Comparison of ENCODE assay signal across 10 cellular contexts in genomic region chr11:110337570-110338193, GRCh38. TPM values are rescaled to one million over a fixed set of nuclear protein-coding genes. Genes with fewer than 3 reads are reported as not detected.
DNase-seq lines count a peak whose midpoint lies in the region; ATAC-seq, FAIRE-seq and TF ChIP-seq lines count a peak whose summit lies in the region.
"Had no signal": no experiment of that assay in that cellular context is flagged by ENCODE, and none has a peak within 500 bp of the region (broad histone marks: within the 10 kb centered on the region; RNA-seq: fewer than 3 reads in every experiment).

No MANE protein-coding gene starts in this region.

- no peak for TF ChIP-seq POLR2A in H54 (IDR thresholded peaks at IDR 0.05; ENCODE audit: low read depth, low read length)
- TF ChIP-seq POLR2A in GM12878 (IDR thresholded peaks at IDR 0.05; ENCODE audit: low read depth, low read length), result no peak

- H3K9ac ChIP-seq in OCI-LY3 (ENCODE audit: low read length) (no peak overlapping the region; the same call in 1 of the 2 replicates), GM12878 (ENCODE audit: control insufficient read depth, insufficient read depth, low read length) (no peak overlapping the region), neuronal stem cell (ENCODE audit: low read depth, low read length, poor library complexity) (no peak overlapping the region)
- H3K9ac ChIP-seq: parathyroid adenoma had no signal

- intact Hi-C loops in GM12878 (cut with micrococcal nuclease; ENCODE audit: unreplicated experiment), result no loop called here

- WGBS in GM12878 (ENCODE audit: insufficient coverage, insufficient replicate concordance, low lambda C conversion rate, missing lambda C conversion rate), result 27% methylated on average over 4 of the region's 4 CpGs
- WGBS in neuronal stem cell (ENCODE audit: extremely low coverage in 2 of 2, insufficient read length in 2 of 2, insufficient replicate concordance in 1 of 2), 2 donors, result no CpG with 5 or more reads among the region's 4 CpGs

- H3K27me3 ChIP-seq in OCI-LY3 (ENCODE audit: low read depth, low read length) (no peaks in the 10 kb centered on the region), GM12878 (replicated peaks in 1 of 2; ENCODE audit: control insufficient read depth in 2 of 2, insufficient read depth in 2 of 2, low read length in 1 of 2) (no peaks in the 10 kb centered on the region), neuronal stem cell (ENCODE audit: control insufficient read depth in 3 of 3, insufficient read depth in 3 of 3, low read depth in 1 of 3, low read length in 3 of 3) (no peaks in the 10 kb centered on the region)
- H3K27me3 ChIP-seq: heart right ventricle had no signal

- H2BK120ac ChIP-seq in neuronal stem cell (ENCODE audit: low read depth, low read length), result no peak overlapping the region

- no peak for TF ChIP-seq RAD21 in GM12878 (IDR thresholded peaks at IDR 0.05; ENCODE audit: insufficient read depth, low read depth, low read length)

- peak; percentile 50 for FAIRE-seq in H54 (lab: Jason Lieb, UNC)
- no peak for FAIRE-seq in GM12878 (lab: Jason Lieb, UNC)

- ATAC-seq in GM12878, result peak; percentile 64
- ATAC-seq in GM19455 (IDR thresholded peaks at IDR 0.05; ENCODE audit: unreplicated experiment), result no peak
- no peak for ATAC-seq in HG02759 (IDR thresholded peaks at IDR 0.05; ENCODE audit: unreplicated experiment)
- no peak for ATAC-seq in HG03457 (IDR thresholded peaks at IDR 0.05; ENCODE audit: unreplicated experiment)
- ATAC-seq: heart right ventricle had no signal

- no peak overlapping the region for H2BK5ac ChIP-seq in neuronal stem cell (ENCODE audit: low read length)

- POLR2A ChIA-PET in GM12878 (lab: Charles Lee), result interaction anchor here (0.6 to 3.5 kb wide), 6 partner anchors 8 to 35 kb away, joined by 3 to 21 read pairs (median 5); no protein-coding TSS in a partner anchor

- RAD21 ChIA-PET in GM12878 (lab: Charles Lee; ENCODE audit: unreplicated experiment), result interaction anchor here (1.3 to 4.1 kb wide), 4 partner anchors 9 to 136 kb away, joined by 4 to 29 read pairs (median 6); no protein-coding TSS in a partner anchor

- H3K9me3 ChIP-seq in OCI-LY3 (ENCODE audit: insufficient read depth, low read length), result no peaks in the 10 kb centered on the region
- no peaks in the 10 kb centered on the region for H3K9me3 ChIP-seq in GM12878 (replicated peaks; ENCODE audit: control insufficient read depth, insufficient read depth, low read length)
- H3K9me3 ChIP-seq in neuronal stem cell (replicated peaks in 1 of 2; ENCODE audit: control insufficient read depth in 2 of 2, insufficient read depth in 1 of 2, low read depth in 1 of 2, low read length in 2 of 2), result no peaks in the 10 kb centered on the region
- H3K9me3 ChIP-seq: heart right ventricle had no signal

- H3K36me3 ChIP-seq in OCI-LY3 (replicated peaks; ENCODE audit: low read depth, low read length) (no peaks in the 10 kb centered on the region), GM12878 (ENCODE audit: control insufficient read depth in 2 of 2, insufficient read depth in 2 of 2, low read length in 1 of 2) (no peaks in the 10 kb centered on the region), neuronal stem cell (replicated peaks in 1 of 2; ENCODE audit: control insufficient read depth in 2 of 2, insufficient read depth in 2 of 2, low read length in 2 of 2) (no peaks in the 10 kb centered on the region)
- H3K36me3 ChIP-seq: heart right ventricle had no signal

- TF ChIP-seq EP300 in GM12878 (IDR thresholded peaks at IDR 0.05; ENCODE audit: borderline replicate concordance in 1 of 2, control insufficient read depth in 1 of 2, low read depth in 2 of 2, low read length in 2 of 2), result no peak

- in situ Hi-C loops in GM12878 (cut with MboI), result no loop called here

- H2AK5ac ChIP-seq in neuronal stem cell (ENCODE audit: low read depth, low read length), result no peak overlapping the region

- CTCF ChIA-PET in GM12878 (lab: Yijun Ruan, JAX), result interaction anchor here (1.3 kb wide), 1 partner anchor 136 kb away, joined by 3 read pairs; no protein-coding TSS in a partner anchor

- peak overlapping the region; percentile 19 for H3K4me2 ChIP-seq in OCI-LY3 (ENCODE audit: low read length)
- no peak overlapping the region for H3K4me2 ChIP-seq in GM12878 (ENCODE audit: control insufficient read depth, insufficient read depth)
- H3K4me2 ChIP-seq in neuronal stem cell (ENCODE audit: insufficient read depth, low read length, poor library complexity, severe bottlenecking), result no peak overlapping the region

- H3K4me3 ChIP-seq in OCI-LY3 (ENCODE audit: low read length), result no peak overlapping the region; the same call in 1 of the 2 replicates
- no peak overlapping the region for H3K4me3 ChIP-seq in GM12878
- H3K4me3 ChIP-seq in neuronal stem cell (ENCODE audit: low read length in 2 of 2), result no peak overlapping the region
- H3K4me3 ChIP-seq: heart right ventricle had no signal

- H4K20me1 ChIP-seq in OCI-LY3 (ENCODE audit: insufficient read depth, low read length) (no peaks in the 10 kb centered on the region), GM12878 (ENCODE audit: control insufficient read depth, insufficient read depth) (no peaks in the 10 kb centered on the region)

- SMC1A ChIA-PET in GM12878 (lab: Charles Lee; ENCODE audit: uncharacterized antibody, unreplicated experiment), result interaction anchor here (0.9 to 3.0 kb wide), 9 partner anchors 8 to 50 kb away, joined by 3 to 37 read pairs (median 5); no protein-coding TSS in a partner anchor

- H2BK12ac ChIP-seq in neuronal stem cell (ENCODE audit: low read length), result no peak overlapping the region

- H3K27ac ChIP-seq in OCI-LY3 (ENCODE audit: low read length) (peak overlapping the region; percentile 54), GM12878 (ENCODE audit: control insufficient read depth, insufficient read depth) (peak overlapping the region; percentile 24; the same call in 1 of the 2 replicates), neuronal stem cell (replicated peaks; ENCODE audit: low read length) (no peak overlapping the region)
- H3K27ac ChIP-seq: heart right ventricle, parathyroid adenoma had no signal

- no peak overlapping the region for H3K4ac ChIP-seq in neuronal stem cell (ENCODE audit: low read length)

- no TSS peak for BruUV-seq in GM12878 (replicated peaks; lab: Mats Ljungman, UMichigan)

- H3K23ac ChIP-seq in neuronal stem cell (ENCODE audit: low read depth, low read length, poor library complexity), result no peak overlapping the region

- no peak overlapping the region for H2AFZ ChIP-seq in OCI-LY3 (ENCODE audit: low read depth, low read length)
- no peak overlapping the region for H2AFZ ChIP-seq in GM12878 (ENCODE audit: control insufficient read depth, low read depth, low read length)
- peak overlapping the region; percentile 75 for H2AFZ ChIP-seq in neuronal stem cell (ENCODE audit: low read length)
- H2AFZ ChIP-seq: parathyroid adenoma had no signal

- no peaks in the 10 kb centered on the region for H3K79me1 ChIP-seq in neuronal stem cell (ENCODE audit: low read depth, low read length)

- no peak for TF ChIP-seq CTCF in OCI-LY3 (IDR thresholded peaks at IDR 0.05; ENCODE audit: low read depth, low read length)
- no peak for TF ChIP-seq CTCF in GM12878 (IDR thresholded peaks at IDR 0.05 in 2 of 3, conservative IDR thresholded peaks at IDR 0.05 in 1 of 3; ENCODE audit: control insufficient read depth in 2 of 3, extremely low read depth in 1 of 3, insufficient read depth in 1 of 3, low read depth in 3 of 3, low read length in 3 of 3)

- no peak overlapping the region for H3K18ac ChIP-seq in neuronal stem cell (ENCODE audit: low read length)

- no peak overlapping the region for H3K14ac ChIP-seq in neuronal stem cell (ENCODE audit: low read length)

- H4K91ac ChIP-seq in neuronal stem cell (ENCODE audit: low read depth, low read length, poor library complexity), result no peak overlapping the region

- H3K79me2 ChIP-seq in OCI-LY3 (ENCODE audit: low read length), result no peaks in the 10 kb centered on the region
- no peaks in the 10 kb centered on the region for H3K79me2 ChIP-seq in GM12878 (ENCODE audit: control insufficient read depth, insufficient read depth, low read length)
- H3K79me2 ChIP-seq: parathyroid adenoma had no signal

- no peak overlapping the region for H4K8ac ChIP-seq in neuronal stem cell (ENCODE audit: low read depth, low read length)

- DNase-seq in H54 (ENCODE audit: insufficient read length, low spot score), result no peak
- DNase-seq in GM12878 (ENCODE audit: low read depth, low spot score), result no peak
- no peak for DNase-seq in neuronal stem cell (ENCODE audit: low spot score)
- DNase-seq in GM19240 (ENCODE audit: insufficient read length, low spot score), result no peak
- DNase-seq: heart right ventricle had no signal

- H2BK15ac ChIP-seq in neuronal stem cell (ENCODE audit: low read length), result no peak overlapping the region

- H3K4me1 ChIP-seq in OCI-LY3 (ENCODE audit: low read length) (peaks cover 45% of the 10 kb centered on the region), GM12878 (ENCODE audit: control insufficient read depth, insufficient read depth, low read length) (peaks cover 7% of the 10 kb centered on the region; the same call in 1 of the 2 replicates), neuronal stem cell (ENCODE audit: control insufficient read depth in 2 of 2, insufficient read depth in 1 of 2, low read depth in 1 of 2, low read length in 2 of 2) (peaks cover 3 to 5% of the 10 kb centered on the region in 2 donors)
- H3K4me1 ChIP-seq: parathyroid adenoma had no signal

RNA-seq across cellular contexts. Expression of gene RDX, which starts 41.3 kb away (rescaled TPM):
- total RNA-seq in GM12878 (2013; cell fraction: nucleolus; rRNA removed), result 134 and 138 TPM in 2 replicates
- total RNA-seq in GM12878 (2014; rRNA removed) (24.6 and 31.7 TPM in 2 replicates), GM12878 (2014; rRNA removed; fragmentation: Illumina TruSeq; extraction: Trizol) (50.3 and 53.0 TPM in 2 replicates), GM12878 (2021) (57.5 and 62.0 TPM in 2 replicates)
- 16.7 TPM for polyA plus RNA-seq in GM12878 (2011; ENCODE audit: low read depth)
- polyA plus RNA-seq in GM12878 (2011; rRNA removed) (48.1 and 108 TPM in 2 replicates), GM12878 (2014; fragmentation: Illumina TruSeq; extraction: Trizol) (44.8 and 47.4 TPM in 2 replicates), GM12878 (2014; fragmentation: Nextera tagmentation; extraction: Ambion mirVana) (10 to 100 TPM; 37.4 to 40.3 TPM), GM12878 (2014; rRNA removed) (22.5 and 31.1 TPM in 2 replicates), GM12878 (2016; fragmentation: Nextera tagmentation; extraction: Ambion mirVana) (10 to 100 TPM; 55.5 to 62.2 TPM)
- polyA plus RNA-seq in GM12878 (2011; cell fraction: cytosol; rRNA removed), result 13.5 and 19.8 TPM in 2 replicates
- polyA plus RNA-seq in GM12878 (2011; cell fraction: nucleus; rRNA removed), result 23.7 and 36.3 TPM in 2 replicates
- 21.9 and 34.0 TPM in 2 replicates for polyA plus RNA-seq in GM12878 (2012)
- 29.6 and 59.3 TPM in 2 replicates for polyA minus RNA-seq in GM12878 (2011; rRNA and poly(A)+ RNA removed)
- 16.8 and 25.0 TPM in 2 replicates for polyA minus RNA-seq in GM12878 (2011; cell fraction: cytosol; rRNA and poly(A)+ RNA removed)
- polyA minus RNA-seq in GM12878 (2011; cell fraction: nucleus; rRNA and poly(A)+ RNA removed), result 14.3 and 27.2 TPM in 2 replicates
- 77.7 TPM for polyA plus RNA-seq in neuronal stem cell (2013, experiment 1 of 2)
- 81.7 TPM for polyA plus RNA-seq in neuronal stem cell (2013, experiment 2 of 2)
